10 cellular contexts compared by ENCODE assay signal in the genomic region with DNA sequence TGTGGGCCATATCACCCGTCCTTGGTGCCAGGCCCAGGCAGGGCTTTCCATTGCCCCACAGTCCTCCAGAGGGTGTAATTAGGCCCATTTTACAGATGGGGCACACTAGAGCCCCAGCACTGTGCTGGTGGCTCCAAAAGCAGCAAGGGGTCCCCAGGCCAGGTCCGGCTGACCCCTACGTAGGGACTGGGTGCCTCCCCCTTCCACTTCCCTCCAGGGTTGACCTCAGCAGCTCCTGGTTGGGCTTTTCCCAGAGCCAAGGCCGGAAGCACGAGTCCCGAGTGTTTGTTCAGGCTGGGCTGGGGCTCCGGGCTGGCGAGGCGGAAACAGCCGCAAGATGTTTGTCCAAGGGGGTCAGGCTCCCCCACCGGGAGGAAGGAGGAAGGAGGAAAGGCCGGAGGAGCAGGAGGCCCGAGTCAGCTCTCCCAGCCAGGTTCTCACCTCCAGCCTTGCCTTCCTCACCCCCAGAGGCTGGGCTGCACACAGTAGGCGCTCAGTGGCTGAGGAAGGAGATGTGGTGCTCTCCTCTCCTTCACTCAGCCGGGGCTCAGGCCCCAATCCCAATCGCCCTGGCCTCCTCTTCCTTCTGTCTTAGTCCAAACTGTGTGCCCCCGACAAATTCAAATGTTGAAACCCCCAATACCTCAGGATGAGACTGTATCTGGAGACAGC. TPM values are rescaled to one million over a fixed set of nuclear protein-coding genes. Genes with fewer than 3 reads are reported as not detected.
DNase-seq lines count a peak whose midpoint lies in the region; ATAC-seq and TF ChIP-seq lines count a peak whose summit lies in the region.
"Had no signal": no experiment of that assay in that cellular context is flagged by ENCODE, and none has a peak within 500 bp of the region (broad histone marks: within the 10 kb centered on the region; RNA-seq: fewer than 3 reads in every experiment).

No MANE protein-coding gene starts in this region.

- H2AK5ac ChIP-seq in neuronal stem cell (ENCODE audit: low read depth, low read length) = peak overlapping the region; percentile 95

- H3K27me3 ChIP-seq in heart right ventricle = no peaks in the 10 kb centered on the region
- H3K27me3 ChIP-seq in neuronal stem cell (ENCODE audit: control insufficient read depth in 3 of 3, insufficient read depth in 3 of 3, low read depth in 1 of 3, low read length in 3 of 3) = no peaks in the 10 kb centered on the region

- DNase-seq in Right ventricle myocardium superior = peak; percentile 82
- DNase-seq in Right ventricle myocardium inferior (ENCODE audit: missing footprints) = no peak
- peak; percentile 81 to 91 for DNase-seq in heart right ventricle
- DNase-seq in neuronal stem cell (ENCODE audit: low spot score) = no peak
- DNase-seq in central memory CD4-positive, alpha-beta T cell = no peak
- DNase-seq: Karpas-422, NCI-H446 treated with DMSO at 0.1 percent for 48 hours had no signal

- H3K9me3 ChIP-seq in heart right ventricle (no peaks in the 10 kb centered on the region), neuronal stem cell (replicated peaks in 1 of 2; ENCODE audit: control insufficient read depth in 2 of 2, insufficient read depth in 1 of 2, low read depth in 1 of 2, low read length in 2 of 2) (no peaks in the 10 kb centered on the region)

- peak overlapping the region; percentile 71 for H3K14ac ChIP-seq in neuronal stem cell (ENCODE audit: low read length)

- H3K4me2 ChIP-seq in neuronal stem cell (ENCODE audit: insufficient read depth, low read length, poor library complexity, severe bottlenecking) = no peak overlapping the region

- H2BK120ac ChIP-seq in neuronal stem cell (ENCODE audit: low read depth, low read length) = peak overlapping the region; percentile 44

- H4K91ac ChIP-seq in neuronal stem cell (ENCODE audit: low read depth, low read length, poor library complexity) = no peak overlapping the region

- H3K23ac ChIP-seq in neuronal stem cell (ENCODE audit: low read depth, low read length, poor library complexity) = no peak overlapping the region

- TF ChIP-seq CTCF in heart right ventricle (IDR thresholded peaks at IDR 0.05) = peak in 1 of 9 donors; percentile 21

- peak overlapping the region; percentile 40 for H3K9ac ChIP-seq in neuronal stem cell (ENCODE audit: low read depth, low read length, poor library complexity)

- no peak overlapping the region for H3K4me3 ChIP-seq in heart right ventricle
- no peak overlapping the region for H3K4me3 ChIP-seq in neuronal stem cell (ENCODE audit: low read length in 2 of 2)

- H3K4me1 ChIP-seq in heart right ventricle (peaks cover 43 to 99% (median 92%) of the 10 kb centered on the region in 9 donors), neuronal stem cell (ENCODE audit: control insufficient read depth in 2 of 2, insufficient read depth in 1 of 2, low read depth in 1 of 2, low read length in 2 of 2) (peaks cover 19 to 20% of the 10 kb centered on the region in 2 donors)

- H2AFZ ChIP-seq in neuronal stem cell (ENCODE audit: low read length) = no peak overlapping the region

- peak overlapping the region; percentile 76 for H3K18ac ChIP-seq in neuronal stem cell (ENCODE audit: low read length)

- peak overlapping the region; percentile 98 for H2BK15ac ChIP-seq in neuronal stem cell (ENCODE audit: low read length)

- no peak overlapping the region for H4K8ac ChIP-seq in neuronal stem cell (ENCODE audit: low read depth, low read length)

- H2BK12ac ChIP-seq in neuronal stem cell (ENCODE audit: low read length) = peak overlapping the region; percentile 97

- no peak overlapping the region for H2BK5ac ChIP-seq in neuronal stem cell (ENCODE audit: low read length)

- H3K27ac ChIP-seq in heart right ventricle (peak overlapping the region; percentile 66 to 100 (median 99)), neuronal stem cell (replicated peaks; ENCODE audit: low read length) (no peak overlapping the region)

- intact Hi-C loops in Right ventricle myocardium superior (cut with DNase I) = no loop called here
- intact Hi-C loops in Right ventricle myocardium inferior (cut with DNase I) = loop anchor here (2.0 kb wide), 1 partner anchor 15 kb away; no protein-coding TSS in a partner anchor
- intact Hi-C loops in heart right ventricle (cut with DNase I) = loop anchor here in 1 of 10 donors (10.0 kb wide), 1 partner anchor 239 kb away; no protein-coding TSS in a partner anchor

- ATAC-seq in Right ventricle myocardium superior (ENCODE audit: poor library complexity) = no peak
- ATAC-seq in Right ventricle myocardium inferior = no peak
- peak in 7 of 8 donors; percentile 3 to 41 (median 25) for ATAC-seq in heart right ventricle
- ATAC-seq in HG03565 (IDR thresholded peaks at IDR 0.05; ENCODE audit: unreplicated experiment) = no peak
- ATAC-seq in HG02642 (IDR thresholded peaks at IDR 0.05; ENCODE audit: poor library complexity, unreplicated experiment) = no peak
- no peak for ATAC-seq in GM19395 (IDR thresholded peaks at IDR 0.05; ENCODE audit: unreplicated experiment)

- H3K4ac ChIP-seq in neuronal stem cell (ENCODE audit: low read length) = peak overlapping the region; percentile 37

- H3K36me3 ChIP-seq in heart right ventricle (no peaks in the 10 kb centered on the region), neuronal stem cell (replicated peaks in 1 of 2; ENCODE audit: control insufficient read depth in 2 of 2, insufficient read depth in 2 of 2, low read length in 2 of 2) (no peaks in the 10 kb centered on the region)

- WGBS in heart right ventricle, 2 donors = 41 to 53% methylated on average over 17 of the region's 17 CpGs
- WGBS in neuronal stem cell (ENCODE audit: extremely low coverage in 2 of 2, insufficient read length in 2 of 2, insufficient replicate concordance in 1 of 2), 2 donors = no CpG with 5 or more reads among the region's 17 CpGs

- H3K79me1 ChIP-seq in neuronal stem cell (ENCODE audit: low read depth, low read length) = peaks cover 2% of the 10 kb centered on the region

RNA-seq across cellular contexts. Expression of a gene that starts 17.1 kb away (rescaled TPM):
- 53.1 TPM for total RNA-seq in Right ventricle myocardium superior
- total RNA-seq in Right ventricle myocardium inferior = 66.3 TPM
- total RNA-seq in heart right ventricle = 100 to 1,000 TPM in 1 of 10 donors, 10 to 100 TPM in 9; 40.9 to 106 (median 62.8) TPM
- 100 to 1,000 TPM in 1 of 2 donors, 10 to 100 TPM in 1; 71.2 to 169 TPM for polyA plus RNA-seq in heart right ventricle
- 43.7 TPM for polyA plus RNA-seq in neuronal stem cell (2013, experiment 1 of 2)
- 41.8 TPM for polyA plus RNA-seq in neuronal stem cell (2013, experiment 2 of 2)

Comparison
In these comparisons a context has a peak if more than half of its experiments do, and no peak if none do; other contexts are left out.
1. ATAC-seq: peak in heart right ventricle (7 of 8); none in Right ventricle myocardium superior (single experiment), Right ventricle myocardium inferior (single experiment), HG03565 (single experiment), HG02642 (single experiment) and GM19395 (single experiment).
2. DNase-seq: peak in Right ventricle myocardium superior (single experiment) and heart right ventricle (2 of 2); none in Right ventricle myocardium inferior (single experiment), neuronal stem cell (single experiment) and central memory CD4-positive, alpha-beta T cell (single experiment).